Comparison of ENCODE assay signal across 8 cellular contexts in the genomic region with DNA sequence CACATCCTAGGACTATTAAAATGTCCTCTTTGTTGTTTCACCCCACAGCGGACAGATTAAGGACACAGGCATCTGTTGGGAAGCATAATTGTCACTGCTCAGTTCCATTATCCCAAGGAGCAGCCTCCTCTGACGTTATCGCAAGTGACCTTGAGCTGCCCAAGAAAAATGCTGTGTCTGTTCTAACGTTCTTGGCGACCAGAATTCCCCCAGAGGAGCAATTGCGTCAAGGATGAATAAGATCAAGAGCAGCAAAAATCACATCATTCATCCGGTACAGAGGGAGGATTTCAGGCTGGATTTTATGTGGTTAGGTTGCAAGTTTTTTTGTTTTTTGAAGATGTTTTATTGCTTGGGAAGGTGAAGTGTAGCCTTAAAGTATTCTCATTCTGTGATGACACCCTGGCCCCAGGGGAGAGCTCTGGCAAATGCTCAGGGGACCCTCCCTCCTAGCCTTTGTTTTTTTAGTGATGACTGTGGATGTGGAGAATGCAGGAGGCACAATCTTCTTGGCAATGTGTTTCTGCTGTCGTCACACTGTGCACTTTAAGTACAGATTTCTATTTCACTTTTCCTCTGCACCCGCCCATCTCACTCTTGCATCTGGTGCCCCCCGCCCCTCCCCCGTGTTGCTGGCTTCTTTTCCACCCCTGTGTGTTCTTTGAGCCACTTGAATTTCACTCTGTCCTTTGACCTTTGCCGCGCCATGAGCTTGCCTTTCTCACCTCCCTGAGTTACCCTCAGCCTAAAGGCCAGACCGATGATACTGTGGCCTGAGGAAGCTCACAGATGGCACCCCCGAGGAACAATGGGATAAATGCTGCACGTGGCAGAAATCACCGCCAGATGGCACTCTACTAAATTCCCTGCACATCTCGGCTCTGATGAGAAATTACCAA.
DNase-seq lines count a peak whose midpoint lies in the region; ATAC-seq and TF ChIP-seq lines count a peak whose summit lies in the region.

No MANE protein-coding gene starts in this region.

- H3K27ac Mint-ChIP-seq in activated CD8-positive, alpha-beta memory T cell treated with anti-CD3 and anti-CD28 coated beads, Interleukin-2, amount 10 ng/mL, durations not matched to agents 7 days and 5 days = peak overlapping the region; percentile 77
- H3K27ac Mint-ChIP-seq in endothelial cell (ENCODE audit: unreplicated experiment) = no peak overlapping the region

- CTCF ChIA-PET in activated CD8-positive, alpha-beta memory T cell treated with anti-CD3 and anti-CD28 coated beads, Interleukin-2, amount 10 ng/mL, durations not matched to agents 7 days and 5 days (lab: Charles Lee) = interaction anchor here (0.7 to 4.7 kb wide), 25 partner anchors 8 to 490 kb away, joined by 3 to 47 read pairs (median 4); no protein-coding TSS in a partner anchor

- H3K36me3 Mint-ChIP-seq in activated CD8-positive, alpha-beta memory T cell treated with anti-CD3 and anti-CD28 coated beads, Interleukin-2, amount 10 ng/mL, durations not matched to agents 7 days and 5 days = no peaks in the 10 kb centered on the region
- no peaks in the 10 kb centered on the region for H3K36me3 Mint-ChIP-seq in endothelial cell (ENCODE audit: low read depth, unreplicated experiment)

- TF ChIP-seq CTCF in endothelial cell (IDR thresholded peaks at IDR 0.05; ENCODE audit: unreplicated experiment) = peak; percentile 72

- peak overlapping the region; percentile 54 for H3K4me3 Mint-ChIP-seq in activated CD8-positive, alpha-beta memory T cell treated with anti-CD3 and anti-CD28 coated beads, Interleukin-2, amount 10 ng/mL, durations not matched to agents 7 days and 5 days
- no peak overlapping the region for H3K4me3 Mint-ChIP-seq in endothelial cell (ENCODE audit: unreplicated experiment)

- no peaks in the 10 kb centered on the region for H3K27me3 Mint-ChIP-seq in activated CD8-positive, alpha-beta memory T cell treated with anti-CD3 and anti-CD28 coated beads, Interleukin-2, amount 10 ng/mL, durations not matched to agents 7 days and 5 days
- no peaks in the 10 kb centered on the region for H3K27me3 Mint-ChIP-seq in endothelial cell (ENCODE audit: unreplicated experiment)

- DNase-seq in ELF-1 (ENCODE audit: low read depth, low spot score) (peak; percentile 86), NCI-H82 (lab: John Stamatoyannopoulos, UW) (peak; percentile 86), endothelial cell (ENCODE audit: low spot score) (peak; percentile 73), middle frontal gyrus (ENCODE audit: extremely low spot score, low spot score) (peak; percentile 72), NCI-H2107 (lab: John Stamatoyannopoulos, UW) (no peak)
- DNase-seq in activated CD8-positive, alpha-beta memory T cell treated with anti-CD3 and anti-CD28 coated beads, Interleukin-2, amount 10 ng/mL, durations not matched to agents 7 days and 5 days = peak; percentile 73
- DNase-seq in stimulated activated CD8-positive, alpha-beta memory T cell treated with anti-CD3 and anti-CD28 coated beads, Interleukin-4, amount 100 ng/mL, for 4 hours (ENCODE audit: low read depth in 2 of 2, low spot score in 1 of 2) = peak; percentile 14 to 36

- H3K4me1 Mint-ChIP-seq in activated CD8-positive, alpha-beta memory T cell treated with anti-CD3 and anti-CD28 coated beads, Interleukin-2, amount 10 ng/mL, durations not matched to agents 7 days and 5 days = peaks cover 38% of the 10 kb centered on the region
- H3K4me1 Mint-ChIP-seq in endothelial cell (ENCODE audit: unreplicated experiment) = peaks cover 14% of the 10 kb centered on the region

- peak; percentile 57 for ATAC-seq in HG02798 (IDR thresholded peaks at IDR 0.05; ENCODE audit: poor library complexity, unreplicated experiment)
- ATAC-seq in activated CD8-positive, alpha-beta memory T cell treated with anti-CD3 and anti-CD28 coated beads, Interleukin-2, amount 10 ng/mL, durations not matched to agents 7 days and 5 days = peak; percentile 63

- H3K9me3 Mint-ChIP-seq in activated CD8-positive, alpha-beta memory T cell treated with anti-CD3 and anti-CD28 coated beads, Interleukin-2, amount 10 ng/mL, durations not matched to agents 7 days and 5 days (ENCODE audit: low read depth) = no peaks in the 10 kb centered on the region
- no peaks in the 10 kb centered on the region for H3K9me3 Mint-ChIP-seq in endothelial cell (ENCODE audit: unreplicated experiment)
